ENCODE assay signal across 37 cellular contexts in the genomic region with DNA sequence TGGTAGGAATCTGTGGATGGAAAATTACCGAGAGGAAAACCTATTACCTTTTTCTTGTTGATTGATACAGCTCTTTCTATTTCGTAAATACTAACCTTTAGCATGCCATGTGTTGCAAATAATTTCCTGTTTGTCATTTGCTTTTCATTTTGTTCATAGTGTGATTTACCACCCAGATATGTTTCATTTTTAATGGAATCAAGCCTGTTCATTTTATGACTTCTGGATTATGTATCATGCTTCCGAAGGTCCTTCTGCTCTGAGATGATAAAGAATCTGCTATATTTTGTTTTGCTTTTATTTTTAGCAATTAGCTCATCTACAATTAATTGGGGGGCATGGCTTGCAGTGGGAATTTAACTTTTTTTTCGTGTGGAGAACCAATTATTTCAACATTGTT.
"Had no signal": no experiment of that assay in that cellular context is flagged by ENCODE, and none has a peak within 500 bp of the region (broad histone marks: within the 10 kb centered on the region; RNA-seq: fewer than 3 reads in every experiment).

No MANE protein-coding gene starts in this region.

- H3K36me3 ChIP-seq: breast epithelium, MG63 had no signal

- H3K4me1 ChIP-seq: body of pancreas, breast epithelium had no signal

- H3K27ac ChIP-seq: body of pancreas, breast epithelium, PC-9, RWPE1, VCaP had no signal

- H3K27me3 Mint-ChIP-seq: activated B cell treated with CpG ODN at 0.5 μM for 24 hours; activated CD4-positive, alpha-beta memory T cell treated with anti-CD3 and anti-CD28 coated beads for 36 hours; activated naive CD4-positive, alpha-beta T cell treated with anti-CD3 and anti-CD28 coated beads, Interleukin-2, amount 50 U/mL, for 24 hours; activated naive CD8-positive, alpha-beta T cell treated with anti-CD3 and anti-CD28 coated beads, Interleukin-2, amount 10 ng/mL, durations not matched to agents 7 days and 5 days; T-cell had no signal

- FAIRE-seq: astrocyte, RCC 7860 had no signal

- H3K4me3 ChIP-seq: body of pancreas, breast epithelium, MG63, PC-9 had no signal

- H2AFZ ChIP-seq: PC-9 had no signal

- DNase-seq: activated B cell treated with CpG ODN at 0.5 μM for 24 hours; activated CD4-positive, alpha-beta memory T cell treated with anti-CD3 and anti-CD28 coated beads for 36 hours; activated CD4-positive, alpha-beta T cell treated with anti-CD3 and anti-CD28 coated beads for 4 hours; activated CD4-positive, alpha-beta T cell treated with anti-CD3 and anti-CD28 coated beads, Interleukin-2, amount 50 U/mL, for 1 hour; activated CD4-positive, CD25-positive, alpha-beta regulatory T cell treated with anti-CD3 and anti-CD28 coated beads, Interleukin-2, amount 50 U/mL, for 72 hours; activated CD8-positive, alpha-beta memory T cell treated with anti-CD3 and anti-CD28 coated beads, Interleukin-2, amount 50 U/mL, for 48 hours; activated gamma-delta T cell; activated naive CD4-positive, alpha-beta T cell treated with Interleukin-2 at 50 U/mL for 16 hours; activated naive CD8-positive, alpha-beta T cell treated with anti-CD3 and anti-CD28 coated beads, Interleukin-2, amount 10 ng/mL, durations not matched to agents 7 days and 5 days; body of pancreas; Kasumi-1; KG1; MG63; NCI-H1048; NCI-H1105 treated with DMSO at 0.1 percent for 48 hours; NCI-H1436; NCI-H1694 treated with DMSO at 0.1 percent for 48 hours; NCI-H2029; NCI-H345; NCI-H510A; NCI-H526; NCI-H748 treated with DMSO at 0.1 percent for 48 hours; NK-92 treated with Interleukin-12 subunit alpha and Interleukin-12 subunit beta, amount 100 ng/mL, for 24 hours; PC-9; SIG-M5; T-cell; T-helper 2 cell; T-helper 9 cell had no signal

- H3K4me2 ChIP-seq: PC-9 had no signal

- H3K9me3 ChIP-seq: body of pancreas, breast epithelium had no signal

- H3K27me3 ChIP-seq: body of pancreas, breast epithelium, MG63 had no signal

- H3K36me3 Mint-ChIP-seq: activated CD4-positive, alpha-beta memory T cell treated with anti-CD3 and anti-CD28 coated beads for 36 hours had no signal

- H3K4me3 Mint-ChIP-seq: activated B cell treated with CpG ODN at 0.5 μM for 24 hours; activated CD4-positive, alpha-beta memory T cell treated with anti-CD3 and anti-CD28 coated beads for 36 hours; activated naive CD4-positive, alpha-beta T cell treated with anti-CD3 and anti-CD28 coated beads, Interleukin-2, amount 50 U/mL, for 24 hours; activated naive CD8-positive, alpha-beta T cell treated with anti-CD3 and anti-CD28 coated beads, Interleukin-2, amount 10 ng/mL, durations not matched to agents 7 days and 5 days; T-cell had no signal

- ATAC-seq: body of pancreas, Right ventricle myocardium inferior, SK-N-SH treated with all-trans-retinoic acid at 6 μM for 48 hours, T-cell had no signal

- H3K27ac Mint-ChIP-seq: activated B cell treated with CpG ODN at 0.5 μM for 24 hours; activated CD4-positive, alpha-beta memory T cell treated with anti-CD3 and anti-CD28 coated beads for 36 hours; activated naive CD4-positive, alpha-beta T cell treated with anti-CD3 and anti-CD28 coated beads, Interleukin-2, amount 50 U/mL, for 24 hours; activated naive CD8-positive, alpha-beta T cell treated with anti-CD3 and anti-CD28 coated beads, Interleukin-2, amount 10 ng/mL, durations not matched to agents 7 days and 5 days; activated T-helper 2 cell treated with anti-CD3 and anti-CD28 coated beads, Interferon-gamma antibody, Interleukin-2, Interleukin-4, amounts not matched to agents 10 μg/mL and 5 μg/mL and 100 μg/mL, durations not matched to agents 14 hours and 24 hours and 36 hours; T-cell had no signal

- H3K9me3 Mint-ChIP-seq: activated B cell treated with CpG ODN at 0.5 μM for 24 hours; activated CD4-positive, alpha-beta memory T cell treated with anti-CD3 and anti-CD28 coated beads for 36 hours; activated naive CD4-positive, alpha-beta T cell treated with anti-CD3 and anti-CD28 coated beads, Interleukin-2, amount 50 U/mL, for 24 hours; activated naive CD8-positive, alpha-beta T cell treated with anti-CD3 and anti-CD28 coated beads, Interleukin-2, amount 10 ng/mL, durations not matched to agents 7 days and 5 days; activated T-helper 2 cell treated with anti-CD3 and anti-CD28 coated beads, Interferon-gamma antibody, Interleukin-2, Interleukin-4, amounts not matched to agents 10 μg/mL and 5 μg/mL and 100 μg/mL, durations not matched to agents 14 hours and 24 hours and 36 hours; T-cell had no signal
